ENCODE assay signal across 1 cellular context in genomic region chr4:2241003-2241402, GRCh38.
TF ChIP-seq lines count a peak whose summit lies in the region.

No MANE protein-coding gene starts in this region.

TF ChIP-seq in HepG2, 621 proteins besides CTCF, POLR2A, EP300 and RAD21:
- TF ChIP-seq MZF1 (CRISPR knock-in tag; IDR thresholded peaks at IDR 0.05; ENCODE audit: borderline replicate concordance): no peak
- TF ChIP-seq SP140L (CRISPR knock-in tag; IDR thresholded peaks at IDR 0.05; ENCODE audit: borderline replicate concordance): peak; percentile 16; the same call in 1 of the 2 replicates
- TF ChIP-seq CREB1 (IDR thresholded peaks at IDR 0.05): peak; percentile 47; the same call in 1 of the 2 replicates
- TF ChIP-seq CREB1 (CRISPR knock-in tag; IDR thresholded peaks at IDR 0.05): no peak
- no peak for TF ChIP-seq ZNF367 (CRISPR knock-in tag; IDR thresholded peaks at IDR 0.05; ENCODE audit: borderline replicate concordance)
TF ChIP-seq in HepG2: peak in this region for 2.
